ENCODE assay signal across 1 cellular context in the genomic region with DNA sequence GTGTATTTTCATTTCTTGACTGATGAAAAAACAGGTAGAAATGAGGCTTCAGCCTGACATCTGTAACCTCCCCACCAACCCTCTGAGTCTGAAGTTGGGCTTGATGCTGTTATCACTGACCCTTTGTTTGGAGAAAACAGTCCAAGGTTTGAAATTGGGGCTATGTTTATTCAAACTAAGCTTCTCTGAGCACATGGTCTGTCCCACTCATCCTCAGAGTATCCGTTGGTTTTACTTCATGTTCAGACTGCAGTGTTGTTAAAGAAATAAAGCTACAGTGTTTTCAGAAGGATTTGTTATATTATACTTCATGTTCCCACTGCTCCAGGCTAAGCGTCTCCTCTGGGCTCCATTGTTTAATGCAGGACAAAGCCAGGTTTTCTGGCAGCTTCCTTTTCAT.
TF ChIP-seq lines count a peak whose summit lies in the region.

No MANE protein-coding gene starts in this region.

TF ChIP-seq in HepG2, 621 proteins besides CTCF, POLR2A, EP300 and RAD21 (continued from another document):
- TF ChIP-seq, protein P1, sequence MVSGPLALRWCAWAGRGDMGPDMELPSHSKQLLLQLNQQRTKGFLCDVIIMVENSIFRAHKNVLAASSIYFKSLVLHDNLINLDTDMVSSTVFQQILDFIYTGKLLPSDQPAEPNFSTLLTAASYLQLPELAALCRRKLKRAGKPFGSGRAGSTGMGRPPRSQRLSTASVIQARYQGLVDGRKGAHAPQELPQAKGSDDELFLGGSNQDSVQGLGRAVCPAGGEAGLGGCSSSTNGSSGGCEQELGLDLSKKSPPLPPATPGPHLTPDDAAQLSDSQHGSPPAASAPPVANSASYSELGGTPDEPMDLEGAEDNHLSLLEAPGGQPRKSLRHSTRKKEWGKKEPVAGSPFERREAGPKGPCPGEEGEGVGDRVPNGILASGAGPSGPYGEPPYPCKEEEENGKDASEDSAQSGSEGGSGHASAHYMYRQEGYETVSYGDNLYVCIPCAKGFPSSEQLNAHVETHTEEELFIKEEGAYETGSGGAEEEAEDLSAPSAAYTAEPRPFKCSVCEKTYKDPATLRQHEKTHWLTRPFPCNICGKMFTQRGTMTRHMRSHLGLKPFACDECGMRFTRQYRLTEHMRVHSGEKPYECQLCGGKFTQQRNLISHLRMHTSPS (CRISPR knock-in tag; IDR thresholded peaks at IDR 0.05; ENCODE audit: low read depth), result no peak
- TF ChIP-seq HNF4A (CRISPR knock-in tag; IDR thresholded peaks at IDR 0.05) (peak; percentile 70), ZNF234 (CRISPR knock-in tag; conservative IDR thresholded peaks at IDR 0.05) (no peak), XRCC5 (optimal IDR thresholded peaks at IDR 0.05; ENCODE audit: low read length) (peak; percentile 21), ZFYVE20 (CRISPR knock-in tag; IDR thresholded peaks at IDR 0.05; ENCODE audit: borderline replicate concordance, low read depth) (no peak), KLF6 (CRISPR knock-in tag; IDR thresholded peaks at IDR 0.05) (0 out of 2 replicates have a peak, but pooled peaks have one; percentile 44), FOXA1 (IDR thresholded peaks at IDR 0.05) (no peak), FOXA1 (CRISPR knock-in tag; IDR thresholded peaks at IDR 0.05) (peak; percentile 55; the same call in 1 of the 2 replicates), KDM5A (IDR thresholded peaks at IDR 0.05; ENCODE audit: borderline replicate concordance, low read length) (no peak), FOXA3 (CRISPR knock-in tag; IDR thresholded peaks at IDR 0.05) (peak; percentile 56), NR2F6 (IDR thresholded peaks at IDR 0.05) (no peak), NR2F6 (CRISPR knock-in tag; IDR thresholded peaks at IDR 0.05) (0 out of 2 replicates have a peak, but pooled peaks have one; percentile 15), ATF1 (CRISPR knock-in tag; IDR thresholded peaks at IDR 0.05) (no peak), ASH2L (IDR thresholded peaks at IDR 0.05; ENCODE audit: insufficient read length, low read depth, low read length) (peak; percentile 22), NONO (IDR thresholded peaks at IDR 0.05) (no peak), NONO (CRISPR knock-in tag; conservative IDR thresholded peaks at IDR 0.05) (no peak), ZBTB42 (CRISPR knock-in tag; IDR thresholded peaks at IDR 0.05) (no peak), SNRNP70 (IDR thresholded peaks at IDR 0.05; ENCODE audit: low read depth, low read length) (no peak)
- TF ChIP-seq, protein P2, sequence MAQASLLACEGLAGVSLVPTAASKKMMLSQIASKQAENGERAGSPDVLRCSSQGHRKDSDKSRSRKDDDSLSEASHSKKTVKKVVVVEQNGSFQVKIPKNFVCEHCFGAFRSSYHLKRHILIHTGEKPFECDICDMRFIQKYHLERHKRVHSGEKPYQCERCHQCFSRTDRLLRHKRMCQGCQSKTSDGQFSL (CRISPR knock-in tag; IDR thresholded peaks at IDR 0.05), result no peak
- TF ChIP-seq, protein P3, sequence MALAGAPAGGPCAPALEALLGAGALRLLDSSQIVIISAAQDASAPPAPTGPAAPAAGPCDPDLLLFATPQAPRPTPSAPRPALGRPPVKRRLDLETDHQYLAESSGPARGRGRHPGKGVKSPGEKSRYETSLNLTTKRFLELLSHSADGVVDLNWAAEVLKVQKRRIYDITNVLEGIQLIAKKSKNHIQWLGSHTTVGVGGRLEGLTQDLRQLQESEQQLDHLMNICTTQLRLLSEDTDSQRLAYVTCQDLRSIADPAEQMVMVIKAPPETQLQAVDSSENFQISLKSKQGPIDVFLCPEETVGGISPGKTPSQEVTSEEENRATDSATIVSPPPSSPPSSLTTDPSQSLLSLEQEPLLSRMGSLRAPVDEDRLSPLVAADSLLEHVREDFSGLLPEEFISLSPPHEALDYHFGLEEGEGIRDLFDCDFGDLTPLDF (CRISPR knock-in tag; IDR thresholded peaks at IDR 0.05), result no peak
